Comparison of ENCODE assay signal across 2 cellular contexts in genomic region chr3:195137638-195138588, GRCh38.
A peak's percentile ranks its signal among the peaks of the same experiment; 100 is the strongest.
TF ChIP-seq lines count a peak whose summit lies in the region.

No MANE protein-coding gene starts in this region.

TF ChIP-seq in HepG2, 621 proteins besides CTCF, POLR2A, EP300 and RAD21:
- 0 out of 2 replicates have a peak, but pooled peaks have one; percentile 26 for TF ChIP-seq ATF7 (IDR thresholded peaks at IDR 0.05)
- TF ChIP-seq ATF7 (CRISPR knock-in tag; IDR thresholded peaks at IDR 0.05) = no peak
- TF ChIP-seq SCMH1 (CRISPR knock-in tag; IDR thresholded peaks at IDR 0.05; ENCODE audit: borderline replicate concordance) = no peak
- peak; percentile 60; the same call in 1 of the 2 replicates for TF ChIP-seq ZNF629 (CRISPR knock-in tag; conservative IDR thresholded peaks at IDR 0.05)
- no peak for TF ChIP-seq POLR2AphosphoS2 (IDR thresholded peaks at IDR 0.05; ENCODE audit: low read depth, low read length)

TF ChIP-seq in H1, 55 proteins besides CTCF, POLR2A, EP300 and RAD21:
- TF ChIP-seq JUN (IDR thresholded peaks at IDR 0.05; ENCODE audit: low read depth, low read length) = no peak
- no peak for TF ChIP-seq HDAC6 (IDR thresholded peaks at IDR 0.05; ENCODE audit: low read depth, low read length)
- no peak for TF ChIP-seq TCF12 (IDR thresholded peaks at IDR 0.05; ENCODE audit: low read depth, low read length)
- no peak for TF ChIP-seq KDM5A (IDR thresholded peaks at IDR 0.05; ENCODE audit: low read length)
- TF ChIP-seq SUZ12 (IDR thresholded peaks at IDR 0.05; ENCODE audit: low read length) = no peak
- TF ChIP-seq EGR1 (IDR thresholded peaks at IDR 0.05; ENCODE audit: borderline replicate concordance, low read depth, low read length) = no peak
- no peak for TF ChIP-seq SP1 (IDR thresholded peaks at IDR 0.05; ENCODE audit: low read depth, low read length)
- no peak for TF ChIP-seq CHD7 (IDR thresholded peaks at IDR 0.05; ENCODE audit: insufficient replicate concordance, low read length)
- no peak for TF ChIP-seq POU5F1 (IDR thresholded peaks at IDR 0.05; ENCODE audit: low read depth, low read length)
- TF ChIP-seq POLR2AphosphoS5 (IDR thresholded peaks at IDR 0.05; ENCODE audit: low read depth, low read length) = no peak
- no peak for TF ChIP-seq ATF3 (IDR thresholded peaks at IDR 0.05; ENCODE audit: insufficient read depth, low read depth, low read length)
- TF ChIP-seq SP2 (IDR thresholded peaks at IDR 0.05; ENCODE audit: low read length) = no peak
- TF ChIP-seq SIN3A (conservative IDR thresholded peaks at IDR 0.05 in 1 of 2, IDR thresholded peaks at IDR 0.05 in 1 of 2; ENCODE audit: low read depth in 1 of 2, low read length in 2 of 2) = no peak
- no peak for TF ChIP-seq YY1 (IDR thresholded peaks at IDR 0.05; ENCODE audit: low read depth, low read length)
- TF ChIP-seq CHD2 (IDR thresholded peaks at IDR 0.05; ENCODE audit: low read length) = no peak
- TF ChIP-seq CREB1 (IDR thresholded peaks at IDR 0.05) = no peak
- TF ChIP-seq SIRT6 (IDR thresholded peaks at IDR 0.05; ENCODE audit: low read length) = no peak
TF ChIP-seq in H1: peak in this region for 0.
